ENCODE assay signal across 9 cellular contexts in genomic region chr1:116847688-116848531, GRCh38.
DNase-seq lines count a peak whose midpoint lies in the region; ATAC-seq lines count a peak whose summit lies in the region.
"Had no signal": no experiment of that assay in that cellular context is flagged by ENCODE, and none has a peak within 500 bp of the region (broad histone marks: within the 10 kb centered on the region; RNA-seq: fewer than 3 reads in every experiment).

No MANE protein-coding gene starts in this region.

- CTCF ChIA-PET in CD8-positive, alpha-beta memory T cell (lab: Charles Lee), result no interaction called here

- no peaks in the 10 kb centered on the region for H3K36me3 Mint-ChIP-seq in CD8-positive, alpha-beta memory T cell

- no peak overlapping the region for H3K4me3 Mint-ChIP-seq in CD8-positive, alpha-beta memory T cell

- no peak overlapping the region for H3K4me3 ChIP-seq in CD8-positive, alpha-beta memory T cell (ENCODE audit: low read length)

- ATAC-seq in HG02981 (IDR thresholded peaks at IDR 0.05; ENCODE audit: unreplicated experiment) (peak; percentile 64), GM19397 (IDR thresholded peaks at IDR 0.05; ENCODE audit: unreplicated experiment) (no peak)

- POLR2A ChIA-PET in CD8-positive, alpha-beta memory T cell (lab: Charles Lee), result interaction anchor here (0.6 kb wide), 1 partner anchor 481 kb away, joined by 3 read pairs; no protein-coding TSS in a partner anchor

- H3K9me3 Mint-ChIP-seq in CD8-positive, alpha-beta memory T cell, result no peaks in the 10 kb centered on the region

- no peaks in the 10 kb centered on the region for H3K36me3 ChIP-seq in CD8-positive, alpha-beta memory T cell (ENCODE audit: insufficient read depth, low read length)

- no peak overlapping the region for H3K27ac Mint-ChIP-seq in CD8-positive, alpha-beta memory T cell

- no peaks in the 10 kb centered on the region for H3K9me3 ChIP-seq in CD8-positive, alpha-beta memory T cell (ENCODE audit: low read length)

- peaks cover 0 to 3% of the 10 kb centered on the region in 2 donors for H3K27me3 Mint-ChIP-seq in CD8-positive, alpha-beta memory T cell

- peak; percentile 86 for DNase-seq in Daoy (ENCODE audit: low read depth)
- DNase-seq in astrocyte of the hippocampus (ENCODE audit: low read depth, low spot score), result peak; percentile 37
- peak; percentile 40 for DNase-seq in myocyte (ENCODE audit: low read depth)
- no peak for DNase-seq in RPMI8226
- DNase-seq in NCI-H1417 treated with DMSO at 0.1 percent for 48 hours (lab: John Stamatoyannopoulos, UW), result no peak
- DNase-seq in CD8-positive, alpha-beta memory T cell, result no peak

- H3K27ac ChIP-seq in CD8-positive, alpha-beta memory T cell (ENCODE audit: low read depth, low read length), result no peak overlapping the region
- H3K27ac ChIP-seq: HL-60 had no signal

- peaks cover 0 to 5% (median 4%) of the 10 kb centered on the region in 3 donors for H3K4me1 Mint-ChIP-seq in CD8-positive, alpha-beta memory T cell

- H3K27me3 ChIP-seq in CD8-positive, alpha-beta memory T cell (ENCODE audit: insufficient read depth, low read length, poor library complexity, severe bottlenecking), result no peaks in the 10 kb centered on the region

- H3K4me1 ChIP-seq in CD8-positive, alpha-beta memory T cell (ENCODE audit: insufficient read depth, low read length), result no peaks in the 10 kb centered on the region

Comparison
In these comparisons a context has a peak if more than half of its experiments do, and no peak if none do; other contexts are left out.
1. DNase-seq: peak in Daoy (single experiment), astrocyte of the hippocampus (single experiment) and myocyte (single experiment); none in RPMI8226 (single experiment), NCI-H1417 treated with DMSO at 0.1 percent for 48 hours (single experiment) and CD8-positive, alpha-beta memory T cell (0 of 5).